Comparison of ENCODE assay signal across 18 cellular contexts in the genomic region with DNA sequence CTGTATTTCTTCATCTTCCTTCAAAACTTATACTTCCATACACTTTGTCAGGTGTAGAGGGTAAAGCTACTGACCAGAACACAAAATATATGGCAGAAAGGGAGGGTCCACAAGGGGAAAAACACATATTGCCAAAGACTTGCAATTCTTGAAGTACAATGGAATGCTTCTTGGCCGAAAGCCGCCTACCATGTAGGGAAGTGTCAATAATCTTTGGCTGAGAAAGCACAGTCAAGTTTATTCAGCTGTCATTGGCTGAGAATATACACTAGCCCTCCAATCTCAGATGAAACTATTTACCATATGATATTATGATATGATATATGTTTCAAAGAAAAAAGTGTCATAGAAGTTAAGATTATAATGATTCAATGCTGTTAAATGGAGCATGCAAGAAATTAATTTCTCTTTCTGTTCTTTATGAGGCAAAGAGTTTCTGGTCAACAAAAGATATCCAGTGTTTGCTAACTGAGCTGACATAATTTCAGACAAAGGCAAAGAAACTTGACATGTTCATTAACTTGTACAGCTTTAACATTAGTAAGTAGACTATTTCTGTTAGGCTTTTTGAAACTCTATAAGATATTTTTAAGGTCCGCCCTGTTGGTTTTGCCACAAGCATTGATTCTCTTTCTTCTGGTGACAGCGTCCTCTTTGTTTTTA.
A peak's percentile ranks its signal among the peaks of the same experiment; 100 is the strongest.
DNase-seq lines count a peak whose midpoint lies in the region; ATAC-seq, FAIRE-seq and TF ChIP-seq lines count a peak whose summit lies in the region.
"Had no signal": no experiment of that assay in that cellular context is flagged by ENCODE, and none has a peak within 500 bp of the region (broad histone marks: within the 10 kb centered on the region; RNA-seq: fewer than 3 reads in every experiment).

No MANE protein-coding gene starts in this region.

- no peaks in the 10 kb centered on the region for H3K27me3 Mint-ChIP-seq in activated T-cell treated with anti-CD3 and anti-CD28 coated beads, Interleukin-2, amount 50 U/mL, for 72 hours (ENCODE audit: low read depth)
- no peaks in the 10 kb centered on the region for H3K27me3 Mint-ChIP-seq in activated T-cell treated with anti-CD3 and anti-CD28 coated beads, Interleukin-2, amount 50 U/mL, for 24 hours
- H3K27me3 Mint-ChIP-seq in CD4-positive, alpha-beta memory T cell, result no peaks in the 10 kb centered on the region
- H3K27me3 Mint-ChIP-seq: B cell had no signal

- no peak for ATAC-seq in activated T-cell treated with anti-CD3 and anti-CD28 coated beads, Interleukin-2, amount 50 U/mL, for 72 hours (replicated peaks in 1 of 2)
- ATAC-seq in HepG2 (peak; percentile 25; the same call in 1 of the 3 replicates), upper lobe of right lung (peak; percentile 17)
- ATAC-seq: HCT116 had no signal

- intact Hi-C loops in HepG2 (cut with micrococcal nuclease; ENCODE audit: unreplicated experiment), result no loop called here
- intact Hi-C loops in upper lobe of right lung (cut with DNase I), result no loop called here
- intact Hi-C loops in CD4-positive, alpha-beta memory T cell (cut with micrococcal nuclease), result no loop called here

- 0 out of 5 replicates have a peak, but pooled peaks cover 0 to 2% of the 10 kb centered on the region in 2 experiments for H3K27me3 ChIP-seq in HepG2 (ENCODE audit: control insufficient read depth in 1 of 2, insufficient read depth in 2 of 2, low read length in 2 of 2)
- no peaks in the 10 kb centered on the region for H3K27me3 ChIP-seq in upper lobe of right lung
- H3K27me3 ChIP-seq in CD4-positive, alpha-beta memory T cell (ENCODE audit: insufficient read depth, low read length), result no peaks in the 10 kb centered on the region

- TF ChIP-seq EP300 in HepG2 (IDR thresholded peaks at IDR 0.05; ENCODE audit: low read depth in 2 of 2, low read length in 2 of 2) (no peak), HepG2 (CRISPR knock-in tag; IDR thresholded peaks at IDR 0.05; ENCODE audit: borderline replicate concordance) (no peak)

- peak overlapping the region; percentile 32 for H3K27ac Mint-ChIP-seq in activated T-cell treated with anti-CD3 and anti-CD28 coated beads, Interleukin-2, amount 50 U/mL, for 72 hours
- H3K27ac Mint-ChIP-seq in activated T-cell treated with anti-CD3 and anti-CD28 coated beads, Interleukin-2, amount 50 U/mL, for 24 hours, result no peak overlapping the region
- peak overlapping the region in 1 of 7 donors; percentile 53 for H3K27ac Mint-ChIP-seq in CD4-positive, alpha-beta memory T cell
- H3K27ac Mint-ChIP-seq: B cell had no signal

- H3K36me3 ChIP-seq in HepG2 (replicated peaks in 1 of 2; ENCODE audit: control insufficient read depth in 1 of 2, insufficient read depth in 2 of 2, low read length in 2 of 2) (no peaks in the 10 kb centered on the region), upper lobe of right lung (no peaks in the 10 kb centered on the region)
- H3K36me3 ChIP-seq in CD4-positive, alpha-beta memory T cell (ENCODE audit: insufficient read depth, low read length), result no peaks in the 10 kb centered on the region

- POLR2A ChIA-PET in HepG2 (lab: Yijun Ruan, JAX), result interaction anchor here (1.2 to 1.5 kb wide), 3 partner anchors 13 to 319 kb away, joined by 3 to 6 read pairs (median 5); a partner anchor contains a TSS
- POLR2A ChIA-PET in CD4-positive, alpha-beta memory T cell (lab: Charles Lee; ENCODE audit: partially characterized antibody), result no interaction called here

- H3K4me3 ChIP-seq in choroid plexus epithelial cell (ENCODE audit: low read depth, low read length) (no peak overlapping the region), HepG2 (replicated peaks in 1 of 3; ENCODE audit: insufficient read depth in 1 of 3, low read depth in 2 of 3, low read length in 3 of 3) (no peak overlapping the region), upper lobe of right lung (no peak overlapping the region)
- no peak overlapping the region for H3K4me3 ChIP-seq in CD4-positive, alpha-beta memory T cell (ENCODE audit: low read length in 2 of 2)

- 35% methylated on average over 4 of the region's 4 CpGs for WGBS in HepG2 (ENCODE audit: low lambda C conversion rate)

- CTCF ChIA-PET in HepG2 (lab: Yijun Ruan, JAX; ENCODE audit: low intra/inter-chr PET ratio, low total read pairs), result no interaction called here
- CTCF ChIA-PET in CD4-positive, alpha-beta memory T cell (lab: Charles Lee; ENCODE audit: partially characterized antibody), result interaction anchor here (0.6 to 5.8 kb wide), 4 partner anchors 255 to 1775 kb away, joined by 3 to 42 read pairs (median 6); no protein-coding TSS in a partner anchor

- no peaks in the 10 kb centered on the region for H4K20me1 ChIP-seq in HepG2 (ENCODE audit: insufficient read depth, low read length)

- H3K4me1 ChIP-seq in HepG2 (ENCODE audit: insufficient read depth, low read length) (peaks cover 48% of the 10 kb centered on the region), upper lobe of right lung (no peaks in the 10 kb centered on the region)
- H3K4me1 ChIP-seq in CD4-positive, alpha-beta memory T cell (ENCODE audit: insufficient read depth, low read length), result peaks cover 12% of the 10 kb centered on the region

- no peak overlapping the region for H3K4me3 Mint-ChIP-seq in activated T-cell treated with anti-CD3 and anti-CD28 coated beads, Interleukin-2, amount 50 U/mL, for 72 hours
- H3K4me3 Mint-ChIP-seq in activated T-cell treated with anti-CD3 and anti-CD28 coated beads, Interleukin-2, amount 50 U/mL, for 24 hours, result no peak overlapping the region
- H3K4me3 Mint-ChIP-seq in CD4-positive, alpha-beta memory T cell, result no peak overlapping the region
- H3K4me3 Mint-ChIP-seq: B cell had no signal

- H3K9me3 Mint-ChIP-seq in activated T-cell treated with anti-CD3 and anti-CD28 coated beads, Interleukin-2, amount 50 U/mL, for 72 hours, result peaks cover 0 to 3% of the 10 kb centered on the region in 2 donors
- H3K9me3 Mint-ChIP-seq in activated T-cell treated with anti-CD3 and anti-CD28 coated beads, Interleukin-2, amount 50 U/mL, for 24 hours, result no peaks in the 10 kb centered on the region
- H3K9me3 Mint-ChIP-seq in CD4-positive, alpha-beta memory T cell, result no peaks in the 10 kb centered on the region

- no peak overlapping the region for H3K9ac ChIP-seq in HepG2 (ENCODE audit: insufficient read depth, low read depth, low read length)

- H3K27ac ChIP-seq in HepG2 (ENCODE audit: extremely low read length, insufficient read depth, low read length) (no peak overlapping the region), upper lobe of right lung (no peak overlapping the region)
- H3K27ac ChIP-seq in CD4-positive, alpha-beta memory T cell (ENCODE audit: low read depth, low read length), result no peak overlapping the region

- BruUV-seq in HepG2 (replicated peaks; lab: Mats Ljungman, UMichigan), result no TSS peak

- H3K79me2 ChIP-seq in HepG2 (ENCODE audit: insufficient read depth, low read length), result no peaks in the 10 kb centered on the region

- H3K4me1 Mint-ChIP-seq in activated T-cell treated with anti-CD3 and anti-CD28 coated beads, Interleukin-2, amount 50 U/mL, for 72 hours (ENCODE audit: low read depth), result peaks cover 46% of the 10 kb centered on the region
- H3K4me1 Mint-ChIP-seq in activated T-cell treated with anti-CD3 and anti-CD28 coated beads, Interleukin-2, amount 50 U/mL, for 24 hours (ENCODE audit: low read depth), result peaks cover 45% of the 10 kb centered on the region
- peaks cover 12 to 19% (median 14%) of the 10 kb centered on the region in 4 donors for H3K4me1 Mint-ChIP-seq in CD4-positive, alpha-beta memory T cell

- in situ Hi-C loops in HepG2 (cut with HindIII; ENCODE audit: extremely low pct_ligation_motif_present, low pct_unique_long_range_greater_than_20kb), result no loop called here

- no peak for TF ChIP-seq CTCF in choroid plexus epithelial cell (conservative IDR thresholded peaks at IDR 0.05; ENCODE audit: low read depth, low read length)
- no peak for TF ChIP-seq CTCF in HepG2 (CRISPR knock-in tag; IDR thresholded peaks at IDR 0.05)
- TF ChIP-seq CTCF in upper lobe of right lung (IDR thresholded peaks at IDR 0.05), result no peak

- H3K36me3 Mint-ChIP-seq in activated T-cell treated with anti-CD3 and anti-CD28 coated beads, Interleukin-2, amount 50 U/mL, for 72 hours (ENCODE audit: insufficient read depth in 2 of 2), result no peaks in the 10 kb centered on the region
- H3K36me3 Mint-ChIP-seq in activated T-cell treated with anti-CD3 and anti-CD28 coated beads, Interleukin-2, amount 50 U/mL, for 24 hours (ENCODE audit: low read depth), result no peaks in the 10 kb centered on the region
- no peaks in the 10 kb centered on the region for H3K36me3 Mint-ChIP-seq in CD4-positive, alpha-beta memory T cell

- H2AFZ ChIP-seq in HepG2 (ENCODE audit: low read length), result no peak overlapping the region

- FAIRE-seq in HepG2 (lab: Jason Lieb, UNC), result peak; percentile 61

- no peak for DNase-seq in activated T-cell treated with anti-CD3 and anti-CD28 coated beads, Interleukin-2, amount 50 U/mL, for 72 hours
- no peak for DNase-seq in activated T-cell treated with anti-CD3 and anti-CD28 coated beads, Interleukin-2, amount 50 U/mL, for 24 hours
- DNase-seq in choroid plexus epithelial cell (ENCODE audit: low read depth) (peak; percentile 78), HepG2 (ENCODE audit: low spot score) (peak; percentile 57), upper lobe of right lung (no peak), NCI-H82 treated with DMSO at 0.1 percent for 48 hours (lab: John Stamatoyannopoulos, UW; ENCODE audit: unreplicated experiment) (no peak), NCI-H82 (lab: John Stamatoyannopoulos, UW) (no peak)
- DNase-seq in CD4-positive, alpha-beta memory T cell, result no peak
- DNase-seq: 8988T, COR-L47, GDM1, GOT3, NCI-H1105, NCI-H2081, NCI-H446 treated with DMSO at 0.1 percent for 48 hours, Right ventricle myocardium superior had no signal

- no peaks in the 10 kb centered on the region for H3K9me3 ChIP-seq in HepG2 (ENCODE audit: low read length)
- no peaks in the 10 kb centered on the region for H3K9me3 ChIP-seq in upper lobe of right lung
- no peaks in the 10 kb centered on the region for H3K9me3 ChIP-seq in CD4-positive, alpha-beta memory T cell (ENCODE audit: control insufficient read depth in 1 of 2, low read length in 2 of 2)

- no peak overlapping the region; the same call in 1 of the 2 replicates for H3K4me2 ChIP-seq in HepG2 (ENCODE audit: low read depth, low read length)

- TF ChIP-seq POLR2A in HepG2 (IDR thresholded peaks at IDR 0.05; ENCODE audit: insufficient read depth in 1 of 2, low read depth in 2 of 2, low read length in 2 of 2), result no peak

- TF ChIP-seq RAD21 in HepG2 (CRISPR knock-in tag; IDR thresholded peaks at IDR 0.05), result no peak

TF ChIP-seq in HepG2, 621 proteins besides CTCF, POLR2A, EP300 and RAD21 (continues in another document):
- TF ChIP-seq CEBPG (CRISPR knock-in tag; IDR thresholded peaks at IDR 0.05) (peak; percentile 15; the same call in 1 of the 2 replicates), HMG20A (CRISPR knock-in tag; IDR thresholded peaks at IDR 0.05; ENCODE audit: borderline replicate concordance) (peak; percentile 10; the same call in 1 of the 2 replicates), PCBP1 (IDR thresholded peaks at IDR 0.05; ENCODE audit: borderline replicate concordance, low read depth, low read length) (no peak), BCL6 (CRISPR knock-in tag; IDR thresholded peaks at IDR 0.05) (peak; percentile 48; the same call in 1 of the 2 replicates), ZNF629 (CRISPR knock-in tag; conservative IDR thresholded peaks at IDR 0.05) (no peak), SRF (IDR thresholded peaks at IDR 0.05; ENCODE audit: low read depth, low read length) (peak; percentile 73; the same call in 1 of the 2 replicates)

Comparison
In these comparisons a context has a peak if more than half of its experiments do, and no peak if none do; other contexts are left out.
1. ATAC-seq: peak in HepG2 (single experiment) and upper lobe of right lung (single experiment); none in activated T-cell treated with anti-CD3 and anti-CD28 coated beads, Interleukin-2, amount 50 U/mL, for 72 hours (0 of 2).
2. DNase-seq: peak in choroid plexus epithelial cell (single experiment) and HepG2 (single experiment); none in activated T-cell treated with anti-CD3 and anti-CD28 coated beads, Interleukin-2, amount 50 U/mL, for 72 hours (0 of 2), activated T-cell treated with anti-CD3 and anti-CD28 coated beads, Interleukin-2, amount 50 U/mL, for 24 hours (single experiment), upper lobe of right lung (single experiment), NCI-H82 treated with DMSO at 0.1 percent for 48 hours (single experiment), NCI-H82 (single experiment) and CD4-positive, alpha-beta memory T cell (0 of 5).